2 cellular contexts compared by ENCODE assay signal in the genomic region with DNA sequence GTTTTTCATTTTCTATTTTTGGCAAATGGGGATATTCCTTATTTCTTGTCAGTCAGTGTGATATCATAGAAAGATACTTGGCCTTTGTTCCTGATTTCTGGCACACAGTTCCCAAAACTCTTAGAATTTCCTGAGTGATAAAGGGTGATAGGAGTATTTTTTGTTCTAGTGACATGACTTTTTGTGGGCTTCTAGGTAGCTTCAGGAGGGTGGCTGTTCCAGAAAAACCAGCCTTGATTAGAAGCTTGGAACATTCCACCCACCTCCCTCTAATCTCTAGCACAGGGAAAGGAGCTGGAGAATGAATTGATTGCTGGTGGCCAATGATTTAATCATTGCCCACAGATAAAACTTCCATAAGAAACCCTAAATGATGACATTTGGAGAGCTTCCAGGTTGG.
TF ChIP-seq lines count a peak whose summit lies in the region.

No MANE protein-coding gene starts in this region.

TF ChIP-seq in IMR-90, 13 proteins besides CTCF, POLR2A, EP300 and RAD21:
- TF ChIP-seq CHD1 (IDR thresholded peaks at IDR 0.05; ENCODE audit: low read depth, low read length) (no peak), MXI1 (IDR thresholded peaks at IDR 0.05; ENCODE audit: borderline replicate concordance, low read depth, low read length) (no peak), FOS (IDR thresholded peaks at IDR 0.05; ENCODE audit: low read depth, low read length) (no peak), NFE2L2 (IDR thresholded peaks at IDR 0.05; ENCODE audit: low read depth, low read length) (no peak), RFX5 (IDR thresholded peaks at IDR 0.05; ENCODE audit: low read depth, low read length) (no peak), BHLHE40 (IDR thresholded peaks at IDR 0.05; ENCODE audit: low read depth, low read length) (no peak), SMC3 (IDR thresholded peaks at IDR 0.05; ENCODE audit: low read depth, low read length) (no peak), RCOR1 (IDR thresholded peaks at IDR 0.05; ENCODE audit: insufficient replicate concordance, low read length) (no peak), MAZ (IDR thresholded peaks at IDR 0.05; ENCODE audit: borderline replicate concordance, low read depth, low read length) (no peak), MAFK (IDR thresholded peaks at IDR 0.05; ENCODE audit: low read depth, low read length) (no peak), CEBPB (IDR thresholded peaks at IDR 0.05; ENCODE audit: low read depth, low read length) (no peak)
- TF ChIP-seq, protein P1, sequence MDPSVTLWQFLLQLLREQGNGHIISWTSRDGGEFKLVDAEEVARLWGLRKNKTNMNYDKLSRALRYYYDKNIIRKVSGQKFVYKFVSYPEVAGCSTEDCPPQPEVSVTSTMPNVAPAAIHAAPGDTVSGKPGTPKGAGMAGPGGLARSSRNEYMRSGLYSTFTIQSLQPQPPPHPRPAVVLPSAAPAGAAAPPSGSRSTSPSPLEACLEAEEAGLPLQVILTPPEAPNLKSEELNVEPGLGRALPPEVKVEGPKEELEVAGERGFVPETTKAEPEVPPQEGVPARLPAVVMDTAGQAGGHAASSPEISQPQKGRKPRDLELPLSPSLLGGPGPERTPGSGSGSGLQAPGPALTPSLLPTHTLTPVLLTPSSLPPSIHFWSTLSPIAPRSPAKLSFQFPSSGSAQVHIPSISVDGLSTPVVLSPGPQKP (IDR thresholded peaks at IDR 0.05; ENCODE audit: borderline replicate concordance, low read depth, low read length) = no peak
- TF ChIP-seq, protein P2, sequence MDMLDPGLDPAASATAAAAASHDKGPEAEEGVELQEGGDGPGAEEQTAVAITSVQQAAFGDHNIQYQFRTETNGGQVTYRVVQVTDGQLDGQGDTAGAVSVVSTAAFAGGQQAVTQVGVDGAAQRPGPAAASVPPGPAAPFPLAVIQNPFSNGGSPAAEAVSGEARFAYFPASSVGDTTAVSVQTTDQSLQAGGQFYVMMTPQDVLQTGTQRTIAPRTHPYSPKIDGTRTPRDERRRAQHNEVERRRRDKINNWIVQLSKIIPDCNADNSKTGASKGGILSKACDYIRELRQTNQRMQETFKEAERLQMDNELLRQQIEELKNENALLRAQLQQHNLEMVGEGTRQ (IDR thresholded peaks at IDR 0.05; ENCODE audit: low read depth, low read length) = no peak

TF ChIP-seq in endothelial cell of umbilical vein, 7 proteins besides CTCF, POLR2A, EP300 and RAD21:
- TF ChIP-seq EZH2 (IDR thresholded peaks at IDR 0.05; ENCODE audit: borderline replicate concordance, low read depth, low read length, severe bottlenecking) (no peak), MYC (IDR thresholded peaks at IDR 0.05; ENCODE audit: low read depth, low read length) (no peak), JUN (IDR thresholded peaks at IDR 0.05; ENCODE audit: borderline replicate concordance, insufficient read depth, insufficient read length, low read depth) (no peak), FOS (IDR thresholded peaks at IDR 0.05; ENCODE audit: borderline replicate concordance, insufficient read depth, low read length) (no peak), GATA2 (IDR thresholded peaks at IDR 0.05; ENCODE audit: insufficient read depth, insufficient read length, low read depth, low read length) (no peak), POLR2AphosphoS5 (IDR thresholded peaks at IDR 0.05; ENCODE audit: insufficient read depth, low read depth, low read length) (no peak)
- TF ChIP-seq, protein P3, sequence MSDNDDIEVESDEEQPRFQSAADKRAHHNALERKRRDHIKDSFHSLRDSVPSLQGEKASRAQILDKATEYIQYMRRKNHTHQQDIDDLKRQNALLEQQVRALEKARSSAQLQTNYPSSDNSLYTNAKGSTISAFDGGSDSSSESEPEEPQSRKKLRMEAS (IDR thresholded peaks at IDR 0.05; ENCODE audit: insufficient read depth, insufficient read length) = no peak
